Comparison of ENCODE assay signal across 12 cellular contexts in the genomic region with DNA sequence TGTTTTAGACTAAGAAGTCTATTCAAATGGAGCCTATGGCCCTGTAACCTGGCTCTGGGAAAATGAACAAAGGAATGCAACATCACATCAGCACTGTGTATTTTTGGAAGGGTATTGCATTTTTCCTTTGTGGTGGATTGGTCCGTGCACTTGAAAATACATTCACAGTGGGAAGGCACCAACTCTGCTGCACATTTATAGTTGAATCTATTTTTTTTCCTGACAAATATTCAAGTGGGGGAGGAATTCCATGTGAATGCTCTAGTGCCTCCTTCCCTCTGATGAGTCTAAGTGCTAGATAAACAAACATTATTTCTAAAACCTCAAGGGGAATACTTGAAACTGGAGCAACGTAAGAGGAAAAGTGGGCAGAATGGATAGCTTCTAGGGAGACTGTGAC.
A peak's percentile ranks its signal among the peaks of the same experiment; 100 is the strongest.
DNase-seq lines count a peak whose midpoint lies in the region; ATAC-seq, FAIRE-seq and TF ChIP-seq lines count a peak whose summit lies in the region.
"Had no signal": no experiment of that assay in that cellular context is flagged by ENCODE, and none has a peak within 500 bp of the region (broad histone marks: within the 10 kb centered on the region; RNA-seq: fewer than 3 reads in every experiment).

No MANE protein-coding gene starts in this region.

- ATAC-seq in mucosa of descending colon (no peak), HG02610 (IDR thresholded peaks at IDR 0.05; ENCODE audit: unreplicated experiment) (no peak)
- ATAC-seq: gastrocnemius medialis had no signal

- H3K4me2 ChIP-seq in BLaER1 = peak overlapping the region; percentile 80

- intact Hi-C loops in mucosa of descending colon (cut with DNase I, micrococcal nuclease) = no loop called here

- no peak overlapping the region for H3K4me3 ChIP-seq in BLaER1
- no peak overlapping the region for H3K4me3 ChIP-seq in HUES64 (ENCODE audit: low read length)
- H3K4me3 ChIP-seq in brain microvascular endothelial cell (ENCODE audit: low read depth, low read length) = no peak overlapping the region
- no peak overlapping the region for H3K4me3 ChIP-seq in mucosa of descending colon
- H3K4me3 ChIP-seq in small intestine (ENCODE audit: low read depth in 1 of 2, low read length in 2 of 2) = no peak overlapping the region
- H3K4me3 ChIP-seq: ascending aorta, gastrocnemius medialis, tibial nerve had no signal

- peak overlapping the region; percentile 59 for H3K9ac ChIP-seq in BLaER1
- no peak overlapping the region for H3K9ac ChIP-seq in HUES64 (ENCODE audit: low read depth, low read length)

- no peaks in the 10 kb centered on the region for H3K27me3 ChIP-seq in BLaER1
- no peaks in the 10 kb centered on the region for H3K27me3 ChIP-seq in HUES64 (ENCODE audit: insufficient read depth, low read length)
- H3K27me3 ChIP-seq in brain microvascular endothelial cell (replicated peaks) = no peaks in the 10 kb centered on the region
- no peaks in the 10 kb centered on the region for H3K27me3 ChIP-seq in small intestine (ENCODE audit: control insufficient read depth in 2 of 2, insufficient read depth in 2 of 2, low read length in 2 of 2)
- H3K27me3 ChIP-seq: ascending aorta, gastrocnemius medialis, tibial nerve had no signal

- in situ Hi-C loops in brain microvascular endothelial cell (cut with HindIII; ENCODE audit: low pct_ligation_motif_present, low sequenced_read_pairs) = no loop called here

- WGBS in HUES64 = 62% methylated on average over 2 of the region's 2 CpGs
- WGBS in small intestine, 3 donors = 50 to 86% (median 76%) methylated on average over 2 of the region's 2 CpGs

- peaks cover 62% of the 10 kb centered on the region for H3K4me1 ChIP-seq in BLaER1
- H3K4me1 ChIP-seq in HUES64 (ENCODE audit: insufficient read depth, low read length) = peaks cover 35% of the 10 kb centered on the region
- no peaks in the 10 kb centered on the region for H3K4me1 ChIP-seq in mucosa of descending colon (ENCODE audit: low read depth)
- H3K4me1 ChIP-seq in small intestine (ENCODE audit: control insufficient read depth in 2 of 2, insufficient read depth in 1 of 2, low read depth in 1 of 2, low read length in 1 of 2) = no peaks in the 10 kb centered on the region

- H4K20me1 ChIP-seq in BLaER1 = no peaks in the 10 kb centered on the region

- H3K36me3 ChIP-seq in BLaER1 (no peaks in the 10 kb centered on the region), HUES64 (ENCODE audit: insufficient read depth, low read length) (no peaks in the 10 kb centered on the region), brain microvascular endothelial cell (replicated peaks) (no peaks in the 10 kb centered on the region), mucosa of descending colon (ENCODE audit: low read depth) (no peaks in the 10 kb centered on the region), small intestine (ENCODE audit: control insufficient read depth in 2 of 2, insufficient read depth in 2 of 2, low read length in 2 of 2) (no peaks in the 10 kb centered on the region)
- H3K36me3 ChIP-seq: ascending aorta, gastrocnemius medialis, tibial nerve had no signal

- TF ChIP-seq CTCF in brain microvascular endothelial cell (IDR thresholded peaks at IDR 0.05; ENCODE audit: low read depth, low read length, missing control alignments) (no peak), mucosa of descending colon (IDR thresholded peaks at IDR 0.05) (no peak)

- DNase-seq in brain microvascular endothelial cell = peak; percentile 66
- DNase-seq in non-pigmented ciliary epithelial cell (ENCODE audit: low read depth) = peak; percentile 71
- DNase-seq in mucosa of descending colon = no peak
- no peak for DNase-seq in anterior cingulate cortex (lab: John Stamatoyannopoulos, UW)
- no peak for DNase-seq in small intestine
- DNase-seq: gastrocnemius medialis had no signal

- H3K27ac ChIP-seq in BLaER1 = peak overlapping the region; percentile 69
- H3K27ac ChIP-seq in HUES64 (ENCODE audit: low read depth, low read length) = peak overlapping the region; percentile 7
- peak overlapping the region; percentile 56 for H3K27ac ChIP-seq in brain microvascular endothelial cell
- no peak overlapping the region for H3K27ac ChIP-seq in small intestine (ENCODE audit: low read depth in 1 of 2, low read length in 1 of 2)
- H3K27ac ChIP-seq: ascending aorta, gastrocnemius medialis, tibial nerve had no signal

- H3K9me3 ChIP-seq in BLaER1 = peaks cover 15% of the 10 kb centered on the region
- no peaks in the 10 kb centered on the region for H3K9me3 ChIP-seq in HUES64 (ENCODE audit: insufficient read depth, low read depth, low read length)
- no peaks in the 10 kb centered on the region for H3K9me3 ChIP-seq in mucosa of descending colon
- no peaks in the 10 kb centered on the region for H3K9me3 ChIP-seq in small intestine (ENCODE audit: control insufficient read depth, low read depth)
- H3K9me3 ChIP-seq: ascending aorta, gastrocnemius medialis, tibial nerve had no signal

- no peak for FAIRE-seq in small intestine (lab: Jason Lieb, UNC)
- FAIRE-seq: H1 had no signal

Comparison
In these comparisons a context has a peak if more than half of its experiments do, and no peak if none do; other contexts are left out.
1. H3K27ac ChIP-seq: peak in BLaER1 (single experiment), HUES64 (single experiment) and brain microvascular endothelial cell (single experiment); none in small intestine (0 of 2).
2. DNase-seq: peak in brain microvascular endothelial cell (single experiment) and non-pigmented ciliary epithelial cell (single experiment); none in mucosa of descending colon (0 of 3), anterior cingulate cortex (0 of 58) and small intestine (single experiment).